ENCODE assay signal across 9 cellular contexts in genomic region chr3:125212509-125213372, GRCh38. TPM values are rescaled to one million over a fixed set of nuclear protein-coding genes. Genes with fewer than 3 reads are reported as not detected.
DNase-seq lines count a peak whose midpoint lies in the region; ATAC-seq and TF ChIP-seq lines count a peak whose summit lies in the region.
"Had no signal": no experiment of that assay in that cellular context is flagged by ENCODE, and none has a peak within 500 bp of the region (broad histone marks: within the 10 kb centered on the region; RNA-seq: fewer than 3 reads in every experiment).

A gene with protein sequence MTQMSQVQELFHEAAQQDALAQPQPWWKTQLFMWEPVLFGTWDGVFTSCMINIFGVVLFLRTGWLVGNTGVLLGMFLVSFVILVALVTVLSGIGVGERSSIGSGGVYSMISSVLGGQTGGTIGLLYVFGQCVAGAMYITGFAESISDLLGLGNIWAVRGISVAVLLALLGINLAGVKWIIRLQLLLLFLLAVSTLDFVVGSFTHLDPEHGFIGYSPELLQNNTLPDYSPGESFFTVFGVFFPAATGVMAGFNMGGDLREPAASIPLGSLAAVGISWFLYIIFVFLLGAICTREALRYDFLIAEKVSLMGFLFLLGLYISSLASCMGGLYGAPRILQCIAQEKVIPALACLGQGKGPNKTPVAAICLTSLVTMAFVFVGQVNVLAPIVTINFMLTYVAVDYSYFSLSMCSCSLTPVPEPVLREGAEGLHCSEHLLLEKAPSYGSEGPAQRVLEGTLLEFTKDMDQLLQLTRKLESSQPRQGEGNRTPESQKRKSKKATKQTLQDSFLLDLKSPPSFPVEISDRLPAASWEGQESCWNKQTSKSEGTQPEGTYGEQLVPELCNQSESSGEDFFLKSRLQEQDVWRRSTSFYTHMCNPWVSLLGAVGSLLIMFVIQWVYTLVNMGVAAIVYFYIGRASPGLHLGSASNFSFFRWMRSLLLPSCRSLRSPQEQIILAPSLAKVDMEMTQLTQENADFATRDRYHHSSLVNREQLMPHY (minus strand): TSS chr3:125212748. CDS start chr3:125211349, 1,399 bp downstream.

- no peaks in the 10 kb centered on the region for H3K36me3 Mint-ChIP-seq in activated CD8-positive, alpha-beta T cell treated with anti-CD3 and anti-CD28 coated beads, Interleukin-2, amount 10 ng/mL, durations not matched to agents 7 days and 5 days (ENCODE audit: low read depth)

- 10 to 34% (median 11%) methylated on average over 17 to 55 of the region's 55 CpGs for WGBS in spleen, 5 donors

- peaks cover 51% of the 10 kb centered on the region for H3K27me3 Mint-ChIP-seq in activated CD8-positive, alpha-beta T cell treated with anti-CD3 and anti-CD28 coated beads, Interleukin-2, amount 10 ng/mL, durations not matched to agents 7 days and 5 days (ENCODE audit: low read depth)

- intact Hi-C loops in spleen (cut with DNase I; ENCODE audit: low total_unique reads): no loop called here

- POLR2A ChIA-PET in activated CD8-positive, alpha-beta T cell treated with anti-CD3 and anti-CD28 coated beads, Interleukin-2, amount 10 ng/mL, durations not matched to agents 7 days and 5 days (lab: Charles Lee): no interaction called here

- H3K36me3 ChIP-seq in spleen: no peaks in the 10 kb centered on the region
- H3K36me3 ChIP-seq: BLaER1 had no signal

- H3K4me3 ChIP-seq in iPS-18c (ENCODE audit: insufficient read depth, low read depth, low read length) (peak within 1 kb of the TSS; percentile 70), spleen (peak within 1 kb of the TSS in 7 of 8 donors; percentile 30 to 66 (median 35))
- H3K4me3 ChIP-seq: BLaER1 had no signal

- no peak within 1 kb of the TSS for H3K4me3 Mint-ChIP-seq in activated CD8-positive, alpha-beta T cell treated with anti-CD3 and anti-CD28 coated beads, Interleukin-2, amount 10 ng/mL, durations not matched to agents 7 days and 5 days

- peak; percentile 47 for ATAC-seq in activated CD8-positive, alpha-beta T cell treated with anti-CD3 and anti-CD28 coated beads, Interleukin-2, amount 10 ng/mL, durations not matched to agents 7 days and 5 days
- no peak for ATAC-seq in HG02610 (IDR thresholded peaks at IDR 0.05; ENCODE audit: unreplicated experiment)

- no peak for TF ChIP-seq POLR2A in spleen (IDR thresholded peaks at IDR 0.05)

- CTCF ChIA-PET in activated CD8-positive, alpha-beta T cell treated with anti-CD3 and anti-CD28 coated beads, Interleukin-2, amount 10 ng/mL, durations not matched to agents 7 days and 5 days (lab: Charles Lee): no interaction called here

- no peak for TF ChIP-seq CTCF in spleen (IDR thresholded peaks at IDR 0.05 in 8 of 11, conservative IDR thresholded peaks at IDR 0.05 in 3 of 11)

- peak; percentile 67 for DNase-seq in NCI-H146 (lab: John Stamatoyannopoulos, UW)
- no peak for DNase-seq in NCI-H146 treated with DMSO at 0.1 percent for 48 hours (lab: John Stamatoyannopoulos, UW; ENCODE audit: unreplicated experiment)
- DNase-seq in activated CD8-positive, alpha-beta T cell treated with anti-CD3 and anti-CD28 coated beads, Interleukin-2, amount 10 ng/mL, durations not matched to agents 7 days and 5 days: no peak
- DNase-seq in spleen: no peak
- no peak for DNase-seq in NCI-H128 (lab: John Stamatoyannopoulos, UW; ENCODE audit: unreplicated experiment)
- DNase-seq in DMS114 treated with DMSO at 0.1 percent for 48 hours (lab: John Stamatoyannopoulos, UW; ENCODE audit: unreplicated experiment): no peak

- H3K4me1 Mint-ChIP-seq in activated CD8-positive, alpha-beta T cell treated with anti-CD3 and anti-CD28 coated beads, Interleukin-2, amount 10 ng/mL, durations not matched to agents 7 days and 5 days (ENCODE audit: low read depth): peaks cover 18% of the 10 kb centered on the region

- H3K9me3 ChIP-seq in iPS-18c (ENCODE audit: control insufficient read depth, insufficient read depth, low read length) (peaks cover 3% of the 10 kb centered on the region), spleen (no peaks in the 10 kb centered on the region)
- H3K9me3 ChIP-seq: BLaER1 had no signal

- H3K27ac ChIP-seq in spleen: no peak within 1 kb of the TSS
- H3K27ac ChIP-seq: BLaER1 had no signal

- peaks cover 0 to 61% (median 35%) of the 10 kb centered on the region in 7 donors for H3K27me3 ChIP-seq in spleen (replicated peaks in 1 of 7)

- no peak within 1 kb of the TSS for H3K27ac Mint-ChIP-seq in activated CD8-positive, alpha-beta T cell treated with anti-CD3 and anti-CD28 coated beads, Interleukin-2, amount 10 ng/mL, durations not matched to agents 7 days and 5 days

- H3K9me3 Mint-ChIP-seq in activated CD8-positive, alpha-beta T cell treated with anti-CD3 and anti-CD28 coated beads, Interleukin-2, amount 10 ng/mL, durations not matched to agents 7 days and 5 days (ENCODE audit: insufficient read depth): no peaks in the 10 kb centered on the region

- peaks cover 0 to 27% (median 13%) of the 10 kb centered on the region in 6 donors for H3K4me1 ChIP-seq in spleen
- H3K4me1 ChIP-seq: BLaER1 had no signal

RNA-seq across cellular contexts. Expression of the gene that starts here (rescaled TPM):
- total RNA-seq in activated CD8-positive, alpha-beta T cell treated with anti-CD3 and anti-CD28 coated beads, Interleukin-2, amount 10 ng/mL, durations not matched to agents 7 days and 5 days: under 1 TPM; 0.45 to 0.50 TPM
- total RNA-seq in spleen: 1 to 10 TPM in 6 of 7 donors, under 1 TPM in 1; 0.68 to 2.8 (median 1.6) TPM
- polyA plus RNA-seq in spleen: under 1 TPM; 0.32 to 0.39 (median 0.35) TPM

Comparison
In these comparisons a context has a peak if more than half of its experiments do, and no peak if none do; other contexts are left out.
1. Peak in ATAC-seq in activated CD8-positive, alpha-beta T cell treated with anti-CD3 and anti-CD28 coated beads, Interleukin-2, amount 10 ng/mL, durations not matched to agents 7 days and 5 days; RNA of the gene not detected or under 1 TPM.